11 cellular contexts compared by ENCODE assay signal in genomic region chr14:93040443-93040842, GRCh38.
DNase-seq lines count a peak whose midpoint lies in the region; ATAC-seq and TF ChIP-seq lines count a peak whose summit lies in the region.
"Had no signal": no experiment of that assay in that cellular context is flagged by ENCODE, and none has a peak within 500 bp of the region (broad histone marks: within the 10 kb centered on the region; RNA-seq: fewer than 3 reads in every experiment).

No MANE protein-coding gene starts in this region.

- TF ChIP-seq POLR2A in suprapubic skin (IDR thresholded peaks at IDR 0.05): no peak

- H3K4me3 ChIP-seq in HEK293 (ENCODE audit: low read depth, low read length): no peak overlapping the region
- H3K4me3 ChIP-seq in suprapubic skin: no peak overlapping the region
- H3K4me3 ChIP-seq in HAP-1: no peak overlapping the region
- H3K4me3 ChIP-seq: SJCRH30 had no signal

- POLR2A ChIA-PET in HEK293 (lab: Yijun Ruan, JAX): no interaction called here

- 81% methylated on average over 3 of the region's 5 CpGs for WGBS in suprapubic skin

- CTCF ChIA-PET in HEK293 (lab: Yijun Ruan, JAX): interaction anchor here (1.0 kb wide), 1 partner anchor 55 kb away, joined by 4 read pairs; no protein-coding TSS in a partner anchor

- peaks cover 24% of the 10 kb centered on the region for H3K4me1 ChIP-seq in HEK293 (ENCODE audit: control insufficient read depth, insufficient read depth, low read length)
- H3K4me1 ChIP-seq in suprapubic skin: peaks cover 59% of the 10 kb centered on the region
- peaks cover 24% of the 10 kb centered on the region for H3K4me1 ChIP-seq in HAP-1

- peak; percentile 28 for DNase-seq in astrocyte of the hippocampus (ENCODE audit: low read depth, low spot score)
- DNase-seq in suprapubic skin (ENCODE audit: low spot score in 2 of 2): no peak
- DNase-seq in HAP-1 (ENCODE audit: low spot score in 2 of 2): no peak
- DNase-seq in SW480 (ENCODE audit: low spot score): no peak
- DNase-seq in dermis blood vessel endothelial cell: no peak
- DNase-seq: activated CD8-positive, alpha-beta memory T cell treated with anti-CD3 and anti-CD28 coated beads for 24 hours; SJCRH30; stimulated activated CD4-positive, alpha-beta T cell treated with anti-CD3 and anti-CD28 coated beads, Interleukin-4, amount 100 ng/mL, for 24 hours had no signal

- in situ Hi-C loops in HAP-1 (cut with MboI; ENCODE audit: low sequenced_read_pairs): no loop called here

- H3K9me3 ChIP-seq in HEK293 (ENCODE audit: control insufficient read depth, insufficient read depth, low read depth, low read length) (no peaks in the 10 kb centered on the region), suprapubic skin (no peaks in the 10 kb centered on the region), HAP-1 (no peaks in the 10 kb centered on the region)
- H3K9me3 ChIP-seq: SJCRH30 had no signal

- no peak for TF ChIP-seq EP300 in suprapubic skin (IDR thresholded peaks at IDR 0.05)

- H3K27ac ChIP-seq in HEK293 (ENCODE audit: extremely low read depth, low read depth, low read length) (no peak overlapping the region), layer of hippocampus (ENCODE audit: low read depth, low read length) (peak overlapping the region; percentile 94), suprapubic skin (peak overlapping the region; percentile 54)
- H3K27ac ChIP-seq: SJCRH30 had no signal

- H3K36me3 ChIP-seq in HEK293 (ENCODE audit: control insufficient read depth in 2 of 2, insufficient read depth in 1 of 2, low read length in 2 of 2) (no peaks in the 10 kb centered on the region), suprapubic skin (no peaks in the 10 kb centered on the region), HAP-1 (replicated peaks) (no peaks in the 10 kb centered on the region)
- H3K36me3 ChIP-seq: SJCRH30 had no signal

- TF ChIP-seq CTCF in HEK293 (tag by site-specific recombination; IDR thresholded peaks at IDR 0.05): no peak
- TF ChIP-seq CTCF in suprapubic skin (IDR thresholded peaks at IDR 0.05): no peak

- no peak for ATAC-seq in HG03571 (IDR thresholded peaks at IDR 0.05; ENCODE audit: unreplicated experiment)

- H3K27me3 ChIP-seq in layer of hippocampus (ENCODE audit: control insufficient read depth, insufficient read depth, low read length) (no peaks in the 10 kb centered on the region), suprapubic skin (no peaks in the 10 kb centered on the region), HAP-1 (ENCODE audit: low read depth) (no peaks in the 10 kb centered on the region)
- H3K27me3 ChIP-seq: SJCRH30 had no signal

TF ChIP-seq in HEK293, 187 proteins besides CTCF, POLR2A, EP300 and RAD21:
- TF ChIP-seq GLIS2 (tag by site-specific recombination; IDR thresholded peaks at IDR 0.05) (0 out of 2 replicates have a peak, but pooled peaks have one; percentile 28), ZNF555 (tag by site-specific recombination; conservative IDR thresholded peaks at IDR 0.05) (no peak)
TF ChIP-seq in HEK293: peak in this region for 1.
